In genomic region chr2:111250448-111251030, GRCh38 we compare ENCODE assay signal across 17 cellular contexts.
DNase-seq lines count a peak whose midpoint lies in the region; ATAC-seq and TF ChIP-seq lines count a peak whose summit lies in the region.
"Had no signal": no experiment of that assay in that cellular context is flagged by ENCODE, and none has a peak within 500 bp of the region (broad histone marks: within the 10 kb centered on the region; RNA-seq: fewer than 3 reads in every experiment).

No MANE protein-coding gene starts in this region.

- H3K4me2 ChIP-seq in DND-41 (ENCODE audit: insufficient read depth, low read length): no peak overlapping the region
- no peak overlapping the region for H3K4me2 ChIP-seq in PC-9
- H3K4me2 ChIP-seq: A549, KMS-11 had no signal

- H3K9ac ChIP-seq in DND-41 (ENCODE audit: low read depth, low read length): no peak overlapping the region
- H3K9ac ChIP-seq: KMS-11 had no signal

- H3K79me2 ChIP-seq in DND-41 (ENCODE audit: insufficient read depth, low read length) (no peaks in the 10 kb centered on the region), PC-9 (ENCODE audit: low read depth) (0 out of 2 replicates have a peak, but pooled peaks cover 10% of the 10 kb centered on the region)

- H3K9me2 ChIP-seq in PC-9 (ENCODE audit: insufficient read depth): no peaks in the 10 kb centered on the region

- peaks cover 10% of the 10 kb centered on the region for H3K36me3 Mint-ChIP-seq in mesothelial cell of epicardium

- H3K9me3 Mint-ChIP-seq in mesothelial cell of epicardium: peaks cover 18% of the 10 kb centered on the region

- intact Hi-C loops in PC-9 (cut with micrococcal nuclease; ENCODE audit: unreplicated experiment): no loop called here

- H3K27me3 Mint-ChIP-seq in mesothelial cell of epicardium (ENCODE audit: low read depth): no peaks in the 10 kb centered on the region

- no peak for DNase-seq in DND-41
- peak; percentile 64 for DNase-seq in LHCN-M2 (ENCODE audit: low read depth)
- DNase-seq in choroid plexus epithelial cell (ENCODE audit: low read depth): peak; percentile 14
- no peak for DNase-seq in mesothelial cell of epicardium (ENCODE audit: low spot score in 2 of 2, unreplicated experiment in 2 of 2)
- DNase-seq in PC-9: no peak
- DNase-seq in hepatic stellate cell (ENCODE audit: low spot score): no peak
- no peak for DNase-seq in HuH-7.5 (ENCODE audit: low spot score)
- DNase-seq: COR-L47, DMS53, MG63, NCI-H1105, NCI-H187 treated with DMSO at 0.1 percent for 48 hours, NCI-H510A treated with DMSO at 0.1 percent for 48 hours, RPMI8226 had no signal

- H3K27ac ChIP-seq in DND-41 (ENCODE audit: low read length): no peak overlapping the region
- no peak overlapping the region for H3K27ac ChIP-seq in PC-9
- H3K27ac ChIP-seq: A549, KMS-11 had no signal

- ATAC-seq in DND-41 (ENCODE audit: insufficient read depth, low read depth): 0 out of 3 replicates have a peak, but pooled peaks have one; percentile 27
- ATAC-seq: A549 had no signal

- no TSS peak for BruUV-seq in PC-9 (replicated peaks; lab: Mats Ljungman, UMichigan)

- H3K4me3 ChIP-seq in DND-41 (ENCODE audit: low read depth in 1 of 2, low read length in 2 of 2): no peak overlapping the region
- no peak overlapping the region for H3K4me3 ChIP-seq in choroid plexus epithelial cell (ENCODE audit: low read depth, low read length)
- no peak overlapping the region for H3K4me3 ChIP-seq in PC-9
- H3K4me3 ChIP-seq: A549, MG63 had no signal

- H3K36me3 ChIP-seq in DND-41 (ENCODE audit: insufficient read depth, low read length) (peaks cover 18% of the 10 kb centered on the region), PC-9 (ENCODE audit: low read depth) (no peaks in the 10 kb centered on the region; the same call in 1 of the 2 replicates)

- H3K4me1 Mint-ChIP-seq in mesothelial cell of epicardium: peaks cover 13% of the 10 kb centered on the region
- H3K4me1 Mint-ChIP-seq: CD14-positive monocyte had no signal

- H3K9me3 ChIP-seq in DND-41 (ENCODE audit: insufficient read depth, low read length, severe bottlenecking) (peaks cover 7% of the 10 kb centered on the region), PC-9 (ENCODE audit: insufficient read depth, low read depth) (0 out of 2 replicates have a peak, but pooled peaks cover 8% of the 10 kb centered on the region)

- peak overlapping the region; percentile 11 for H3K27ac Mint-ChIP-seq in mesothelial cell of epicardium
- H3K27ac Mint-ChIP-seq: CD14-positive monocyte had no signal

- no peak overlapping the region for H3K4me3 Mint-ChIP-seq in mesothelial cell of epicardium
- H3K4me3 Mint-ChIP-seq: CD14-positive monocyte had no signal

- no peaks in the 10 kb centered on the region for H3K4me1 ChIP-seq in DND-41 (ENCODE audit: insufficient read depth, low read length)
- no peaks in the 10 kb centered on the region for H3K4me1 ChIP-seq in PC-9 (replicated peaks; ENCODE audit: insufficient read depth)
- H3K4me1 ChIP-seq: A549 had no signal

- TF ChIP-seq CTCF in DND-41 (IDR thresholded peaks at IDR 0.05; ENCODE audit: borderline replicate concordance, extremely low read depth, low read length, poor library complexity, severe bottlenecking) (no peak), choroid plexus epithelial cell (conservative IDR thresholded peaks at IDR 0.05; ENCODE audit: low read depth, low read length) (no peak), mesothelial cell of epicardium (IDR thresholded peaks at IDR 0.05; ENCODE audit: unreplicated experiment) (no peak), PC-9 (conservative IDR thresholded peaks at IDR 0.05) (no peak)

- POLR2A ChIA-PET in PC-9 (lab: Charles Lee; ENCODE audit: unreplicated experiment): no interaction called here

- no peak overlapping the region for H2AFZ ChIP-seq in DND-41 (ENCODE audit: low read depth, low read length)
- no peak overlapping the region for H2AFZ ChIP-seq in PC-9

- CTCF ChIA-PET in PC-9 (lab: Charles Lee): no interaction called here

- H4K20me1 ChIP-seq in DND-41 (ENCODE audit: insufficient read depth, low read length) (no peaks in the 10 kb centered on the region), PC-9 (ENCODE audit: insufficient read depth) (no peaks in the 10 kb centered on the region)

- no peaks in the 10 kb centered on the region for H3K27me3 ChIP-seq in DND-41 (ENCODE audit: insufficient read depth, low read length, poor library complexity)
- no peaks in the 10 kb centered on the region for H3K27me3 ChIP-seq in PC-9 (ENCODE audit: insufficient read depth, low read depth)
- H3K27me3 ChIP-seq: MG63 had no signal

- peaks cover 13% of the 10 kb centered on the region for H3F3A ChIP-seq in PC-9 (ENCODE audit: insufficient read depth, low read depth)

Comparison
In these comparisons a context has a peak if more than half of its experiments do, and no peak if none do; other contexts are left out.
1. DNase-seq: peak in LHCN-M2 (single experiment) and choroid plexus epithelial cell (single experiment); none in DND-41 (single experiment), mesothelial cell of epicardium (0 of 2), PC-9 (0 of 2), hepatic stellate cell (single experiment) and HuH-7.5 (single experiment).